ENCODE assay signal across 8 cellular contexts in the genomic region with DNA sequence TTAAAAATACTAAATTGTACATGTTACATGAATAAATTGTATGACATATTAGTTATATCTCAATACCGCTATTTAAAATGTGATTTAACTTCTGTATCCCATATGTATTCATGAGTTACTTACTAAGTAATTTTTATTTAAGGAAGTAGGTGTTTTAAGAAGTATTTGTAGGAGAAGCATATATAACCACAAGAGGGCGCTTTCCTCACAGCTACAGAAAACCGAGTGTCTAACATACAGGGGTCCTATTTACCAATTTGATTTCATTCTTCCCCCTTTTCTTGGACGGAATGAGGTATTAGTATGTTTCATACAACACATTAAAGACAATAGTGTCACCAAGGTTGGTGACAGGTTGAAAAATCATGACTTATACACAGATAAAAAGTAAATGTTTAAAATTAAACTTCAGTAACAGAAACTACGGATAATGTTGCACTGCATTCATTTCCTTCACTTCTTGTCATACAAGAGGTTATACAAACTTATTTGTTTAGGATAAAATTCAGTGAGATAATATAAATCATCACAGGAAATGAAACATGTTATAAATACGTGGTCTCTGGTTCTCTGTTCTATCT.
DNase-seq lines count a peak whose midpoint lies in the region; ATAC-seq, FAIRE-seq and TF ChIP-seq lines count a peak whose summit lies in the region.

No MANE protein-coding gene starts in this region.

- H3K4me1 ChIP-seq in esophagus muscularis mucosa (peaks cover 17 to 21% (median 18%) of the 10 kb centered on the region in 4 donors), osteoblast (ENCODE audit: insufficient read depth, low read length) (peaks cover 18% of the 10 kb centered on the region)

- H3K4me3 ChIP-seq in esophagus muscularis mucosa (no peak overlapping the region), osteoblast (ENCODE audit: insufficient read depth, low read length) (no peak overlapping the region)

- H3K27me3 ChIP-seq in esophagus muscularis mucosa = no peaks in the 10 kb centered on the region
- no peaks in the 10 kb centered on the region for H3K27me3 ChIP-seq in osteoblast (ENCODE audit: insufficient read depth, low read length)

- 29% methylated on average over 6 of the region's 6 CpGs for WGBS in esophagus muscularis mucosa

- intact Hi-C loops in esophagus muscularis mucosa (cut with DNase I) = loop anchor here (10.0 kb wide), 1 partner anchor 250 kb away; the partner anchor contains the start of gene MAGI1

- H4K20me1 ChIP-seq in osteoblast (ENCODE audit: insufficient read depth, low read length) = peaks cover 33% of the 10 kb centered on the region

- H3K9me3 ChIP-seq in esophagus muscularis mucosa = no peaks in the 10 kb centered on the region
- no peaks in the 10 kb centered on the region for H3K9me3 ChIP-seq in osteoblast (ENCODE audit: low read depth, low read length)

- TF ChIP-seq CTCF in D721Med (IDR thresholded peaks at IDR 0.05; ENCODE audit: insufficient read depth, missing control alignments) (peak; percentile 77), esophagus muscularis mucosa (IDR thresholded peaks at IDR 0.05) (peak; percentile 53 to 78 (median 75)), osteoblast (IDR thresholded peaks at IDR 0.05; ENCODE audit: extremely low read depth, low read depth, low read length) (peak; percentile 77)

- TF ChIP-seq POLR2A in esophagus muscularis mucosa (IDR thresholded peaks at IDR 0.05; ENCODE audit: low read depth) = no peak

- FAIRE-seq in D721Med (lab: Jason Lieb, UNC) (no peak), HTR-8/SVneo (lab: Jason Lieb, UNC) (no peak)

- no peak overlapping the region for H2AFZ ChIP-seq in osteoblast (ENCODE audit: low read length)

- H3K27ac ChIP-seq in esophagus muscularis mucosa (replicated peaks in 1 of 4) = no peak overlapping the region
- H3K27ac ChIP-seq in osteoblast (ENCODE audit: low read depth, low read length) = peak overlapping the region; percentile 36

- no peak overlapping the region for H3K4me2 ChIP-seq in osteoblast (ENCODE audit: insufficient read depth, low read length)

- no peak for ATAC-seq in HG03442 (IDR thresholded peaks at IDR 0.05; ENCODE audit: unreplicated experiment)

- H3K36me3 ChIP-seq in esophagus muscularis mucosa (no peaks in the 10 kb centered on the region), osteoblast (ENCODE audit: insufficient read depth, low read length) (no peaks in the 10 kb centered on the region)

- TF ChIP-seq EP300 in esophagus muscularis mucosa (IDR thresholded peaks at IDR 0.05) = no peak

- H3K79me2 ChIP-seq in osteoblast (ENCODE audit: insufficient read depth, low read length) = peaks cover 46% of the 10 kb centered on the region

- DNase-seq in D721Med (ENCODE audit: insufficient read length, low spot score) = no peak
- DNase-seq in HTR-8/SVneo (ENCODE audit: insufficient read length, low spot score) = peak; percentile 41
- DNase-seq in RPMI7951 (ENCODE audit: low read depth) = peak; percentile 62
- no peak for DNase-seq in esophagus muscularis mucosa (ENCODE audit: extremely low spot score)
- DNase-seq in osteoblast (ENCODE audit: insufficient read length, low spot score, missing footprints) = peak; percentile 73
- no peak for DNase-seq in activated naive CD4-positive, alpha-beta T cell treated with Interleukin-2 at 50 U/mL for 16 hours
- no peak for DNase-seq in stimulated activated naive CD4-positive, alpha-beta T cell treated with Interleukin-2 at 50 U/mL for 16 hours (lab: John Stamatoyannopoulos, UW)

Comparison
In these comparisons a context has a peak if more than half of its experiments do, and no peak if none do; other contexts are left out.
1. DNase-seq: peak in HTR-8/SVneo (single experiment), RPMI7951 (single experiment) and osteoblast (single experiment); none in D721Med (single experiment), esophagus muscularis mucosa (single experiment), activated naive CD4-positive, alpha-beta T cell treated with Interleukin-2 at 50 U/mL for 16 hours (single experiment) and stimulated activated naive CD4-positive, alpha-beta T cell treated with Interleukin-2 at 50 U/mL for 16 hours (single experiment).
2. Peak in every context shown above with its lines, with median percentiles within 50 percentile points of each other: CTCF ChIP-seq.